ENCODE assay signal across 8 cellular contexts in the genomic region with DNA sequence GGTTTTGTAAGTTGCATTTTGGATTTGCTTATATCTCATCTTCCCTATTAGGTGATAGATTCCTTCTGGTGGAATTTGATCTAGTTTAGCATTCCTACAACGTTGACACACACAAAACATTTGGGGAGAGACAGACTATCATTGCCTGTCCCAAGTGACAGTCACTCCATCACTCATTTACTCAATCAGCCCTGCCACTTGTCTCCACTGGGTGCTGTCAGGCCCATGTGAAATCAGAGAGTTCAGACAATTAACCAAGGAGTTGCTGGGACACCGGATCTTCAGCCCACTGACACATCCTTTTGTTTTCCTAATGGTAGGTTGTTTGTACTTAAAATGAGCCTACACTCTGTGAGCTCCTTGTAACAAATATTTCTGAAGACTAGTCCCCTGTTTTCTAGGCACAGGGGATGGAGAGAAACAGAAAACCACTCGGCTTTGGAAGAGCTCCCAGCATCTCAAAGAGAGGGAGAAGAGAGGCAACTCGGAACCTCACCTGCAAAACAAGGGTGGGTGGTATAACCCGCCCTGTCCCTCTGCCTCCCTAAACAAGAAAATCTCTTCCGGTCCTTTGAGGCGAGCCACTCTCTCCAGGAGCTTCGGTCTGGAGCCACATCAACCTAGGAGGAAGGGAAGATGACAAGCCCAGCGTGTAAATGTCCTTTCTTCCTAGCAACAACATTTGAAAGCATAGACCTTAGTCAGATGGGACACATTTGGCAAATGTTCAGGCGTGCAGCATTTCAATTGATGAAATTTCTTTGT.
DNase-seq lines count a peak whose midpoint lies in the region; ATAC-seq and TF ChIP-seq lines count a peak whose summit lies in the region.

No MANE protein-coding gene starts in this region.

- no peaks in the 10 kb centered on the region for H3K9me3 Mint-ChIP-seq in activated T-cell treated with anti-CD3 and anti-CD28 coated beads, Interleukin-2, amount 50 U/mL, for 4 hours
- H3K9me3 Mint-ChIP-seq in activated CD4-positive, alpha-beta memory T cell treated with anti-CD3 and anti-CD28 coated beads, Interleukin-2, amount 10 ng/mL, durations not matched to agents 7 days and 5 days: no peaks in the 10 kb centered on the region

- ATAC-seq in activated T-cell treated with anti-CD3 and anti-CD28 coated beads, Interleukin-2, amount 50 U/mL, for 4 hours: peak; percentile 13 to 20
- ATAC-seq in HG02798 (IDR thresholded peaks at IDR 0.05; ENCODE audit: poor library complexity, unreplicated experiment): no peak

- H3K36me3 Mint-ChIP-seq in activated T-cell treated with anti-CD3 and anti-CD28 coated beads, Interleukin-2, amount 50 U/mL, for 4 hours (ENCODE audit: insufficient read depth): no peaks in the 10 kb centered on the region
- no peaks in the 10 kb centered on the region for H3K36me3 Mint-ChIP-seq in activated CD4-positive, alpha-beta memory T cell treated with anti-CD3 and anti-CD28 coated beads, Interleukin-2, amount 10 ng/mL, durations not matched to agents 7 days and 5 days (ENCODE audit: low read depth)

- peaks cover 42% of the 10 kb centered on the region for H3K27me3 Mint-ChIP-seq in activated T-cell treated with anti-CD3 and anti-CD28 coated beads, Interleukin-2, amount 50 U/mL, for 4 hours (ENCODE audit: low read depth)
- H3K27me3 Mint-ChIP-seq in activated CD4-positive, alpha-beta memory T cell treated with anti-CD3 and anti-CD28 coated beads, Interleukin-2, amount 10 ng/mL, durations not matched to agents 7 days and 5 days: peaks cover 30% of the 10 kb centered on the region

- peaks cover 11% of the 10 kb centered on the region for H3K4me1 ChIP-seq in suprapubic skin

- H3K27ac Mint-ChIP-seq in activated CD4-positive, alpha-beta memory T cell treated with anti-CD3 and anti-CD28 coated beads, Interleukin-2, amount 10 ng/mL, durations not matched to agents 7 days and 5 days: no peak overlapping the region

- peaks cover 6% of the 10 kb centered on the region for H3K4me1 Mint-ChIP-seq in activated T-cell treated with anti-CD3 and anti-CD28 coated beads, Interleukin-2, amount 50 U/mL, for 4 hours (ENCODE audit: low read depth)
- H3K4me1 Mint-ChIP-seq in activated CD4-positive, alpha-beta memory T cell treated with anti-CD3 and anti-CD28 coated beads, Interleukin-2, amount 10 ng/mL, durations not matched to agents 7 days and 5 days: peaks cover 18% of the 10 kb centered on the region

- CTCF ChIA-PET in activated CD4-positive, alpha-beta memory T cell treated with anti-CD3 and anti-CD28 coated beads, Interleukin-2, amount 10 ng/mL, durations not matched to agents 7 days and 5 days (lab: Charles Lee): no interaction called here

- TF ChIP-seq POLR2A in suprapubic skin (IDR thresholded peaks at IDR 0.05): no peak

- TF ChIP-seq CTCF in suprapubic skin (IDR thresholded peaks at IDR 0.05): no peak

- H3K4me3 ChIP-seq in iPS-18c (ENCODE audit: insufficient read depth, low read depth, low read length) (peak overlapping the region; percentile 39), suprapubic skin (peak overlapping the region; percentile 45)

- H3K9me3 ChIP-seq in iPS-18c (ENCODE audit: control insufficient read depth, insufficient read depth, low read length) (no peaks in the 10 kb centered on the region), suprapubic skin (no peaks in the 10 kb centered on the region)

- 31% methylated on average over 10 of the region's 10 CpGs for WGBS in suprapubic skin

- no peaks in the 10 kb centered on the region for H3K36me3 ChIP-seq in suprapubic skin

- H3K27ac ChIP-seq in suprapubic skin: no peak overlapping the region

- H3K27me3 ChIP-seq in suprapubic skin: no peaks in the 10 kb centered on the region

- no peak for DNase-seq in activated T-cell treated with anti-CD3 and anti-CD28 coated beads, Interleukin-2, amount 50 U/mL, for 4 hours
- DNase-seq in activated T-cell treated with anti-CD3 and anti-CD28 coated beads for 4 hours (no peak), suprapubic skin (ENCODE audit: low spot score in 2 of 2) (no peak), SW480 (ENCODE audit: low spot score) (no peak), HUDEP-2 (lab: John Stamatoyannopoulos, UW; ENCODE audit: unreplicated experiment in 76 of 76) (no peak)
- DNase-seq in activated CD4-positive, alpha-beta memory T cell treated with anti-CD3 and anti-CD28 coated beads, Interleukin-2, amount 10 ng/mL, durations not matched to agents 7 days and 5 days: no peak

- H3K4me3 Mint-ChIP-seq in activated T-cell treated with anti-CD3 and anti-CD28 coated beads, Interleukin-2, amount 50 U/mL, for 4 hours: peak overlapping the region; percentile 70
- H3K4me3 Mint-ChIP-seq in activated CD4-positive, alpha-beta memory T cell treated with anti-CD3 and anti-CD28 coated beads, Interleukin-2, amount 10 ng/mL, durations not matched to agents 7 days and 5 days: peak overlapping the region; percentile 56

- POLR2A ChIA-PET in activated CD4-positive, alpha-beta memory T cell treated with anti-CD3 and anti-CD28 coated beads, Interleukin-2, amount 10 ng/mL, durations not matched to agents 7 days and 5 days (lab: Charles Lee): no interaction called here

- no peak for TF ChIP-seq EP300 in suprapubic skin (IDR thresholded peaks at IDR 0.05)
